ENCODE assay signal across 24 cellular contexts in genomic region chr1:101077849-101078248, GRCh38. TPM values are rescaled to one million over a fixed set of nuclear protein-coding genes. Genes with fewer than 3 reads are reported as not detected.
A peak's percentile ranks its signal among the peaks of the same experiment; 100 is the strongest.
DNase-seq lines count a peak whose midpoint lies in the region; ATAC-seq, FAIRE-seq and TF ChIP-seq lines count a peak whose summit lies in the region.
"Had no signal": no experiment of that assay in that cellular context is flagged by ENCODE, and none has a peak within 500 bp of the region (broad histone marks: within the 10 kb centered on the region; RNA-seq: fewer than 3 reads in every experiment).

No MANE protein-coding gene starts in this region.

- BruUV-seq in K562 (replicated peaks; lab: Mats Ljungman, UMichigan): no TSS peak

- POLR2A ChIA-PET in K562 (lab: Yijun Ruan, JAX) (no interaction called here), GM10248 (lab: Yijun Ruan, JAX) (no interaction called here)

- intact Hi-C loops in K562 (cut with micrococcal nuclease): no loop called here

- TF ChIP-seq CTCF in K562 (IDR thresholded peaks at IDR 0.05 in 2 of 3, conservative IDR thresholded peaks at IDR 0.05 in 1 of 3; ENCODE audit: insufficient read depth in 2 of 3, low read depth in 1 of 3, low read length in 3 of 3): no peak
- TF ChIP-seq CTCF in GM10248 (IDR thresholded peaks at IDR 0.05; ENCODE audit: control extremely low read depth, extremely low read depth, low read depth, missing control alignments): no peak

- H3K27ac Mint-ChIP-seq in activated naive CD8-positive, alpha-beta T cell: peak overlapping the region; percentile 22
- no peak overlapping the region for H3K27ac Mint-ChIP-seq in activated naive CD8-positive, alpha-beta T cell treated with anti-CD3 and anti-CD28 coated beads, Interleukin-2, amount 50 U/mL, for 24 hours
- H3K27ac Mint-ChIP-seq: CD4-positive, alpha-beta T cell had no signal

- no peaks in the 10 kb centered on the region; the same call in 2 of the 3 replicates for H3K36me3 ChIP-seq in K562 (ENCODE audit: control insufficient read depth, insufficient read depth, low read length)

- TF ChIP-seq EP300 in K562 (IDR thresholded peaks at IDR 0.05; ENCODE audit: low read length): no peak

- 30% methylated on average over 4 of the region's 4 CpGs for WGBS in K562 (ENCODE audit: insufficient coverage, low coverage, missing lambda C conversion rate)

- no peaks in the 10 kb centered on the region for H3K27me3 Mint-ChIP-seq in activated naive CD8-positive, alpha-beta T cell
- no peaks in the 10 kb centered on the region for H3K27me3 Mint-ChIP-seq in activated naive CD8-positive, alpha-beta T cell treated with anti-CD3 and anti-CD28 coated beads, Interleukin-2, amount 50 U/mL, for 24 hours
- H3K27me3 Mint-ChIP-seq: CD4-positive, alpha-beta T cell had no signal

- H3K4me2 ChIP-seq in K562 (ENCODE audit: insufficient read depth, low read length): no peak overlapping the region
- H3K4me2 ChIP-seq: SK-N-SH had no signal

- no peaks in the 10 kb centered on the region for H3K9me1 ChIP-seq in K562 (ENCODE audit: control insufficient read depth, insufficient read depth, low read length)

- in situ Hi-C loops in K562 (cut with MboI): no loop called here

- no peak for DNase-seq in activated naive CD8-positive, alpha-beta T cell treated with anti-CD3 and anti-CD28 coated beads, Interleukin-2, amount 50 U/mL, for 24 hours
- DNase-seq in GM12891 (ENCODE audit: insufficient read length, low spot score) (no peak), K562 (ENCODE audit: extremely low read depth in 1 of 4, low spot score in 3 of 4) (no peak), NK-92 (lab: John Stamatoyannopoulos, UW; ENCODE audit: unreplicated experiment) (no peak), GM10248 (ENCODE audit: extremely low spot score) (no peak)
- DNase-seq: CD4-positive, alpha-beta T cell; GM23248; HCEC 1CT; Kasumi-1; NCI-H1092 treated with DMSO at 0.1 percent for 48 hours; NCI-H1436; NCI-H187; NCI-H2081 treated with DMSO at 0.1 percent for 48 hours; NCI-H2171 treated with DMSO at 0.1 percent for 48 hours; NCI-H345; NCI-H524; NCI-H748 treated with DMSO at 0.1 percent for 48 hours; NK-92 treated with Interleukin-12 subunit alpha and Interleukin-12 subunit beta, amount 100 ng/mL, for 24 hours; PC-3; SK-N-SH; SW 1271 had no signal

- no peak overlapping the region for H3K4me3 Mint-ChIP-seq in activated naive CD8-positive, alpha-beta T cell
- H3K4me3 Mint-ChIP-seq in activated naive CD8-positive, alpha-beta T cell treated with anti-CD3 and anti-CD28 coated beads, Interleukin-2, amount 50 U/mL, for 24 hours: no peak overlapping the region
- H3K4me3 Mint-ChIP-seq: CD4-positive, alpha-beta T cell had no signal

- no peaks in the 10 kb centered on the region for H3K27me3 ChIP-seq in K562 (ENCODE audit: control insufficient read depth in 2 of 2, insufficient read depth in 2 of 2, low read length in 2 of 2)

- no peak overlapping the region for H3K4me3 ChIP-seq in K562
- H3K4me3 ChIP-seq: GM23248 had no signal

- no peak overlapping the region for H3K27ac ChIP-seq in K562 (ENCODE audit: extremely low read depth, low read depth, low read length)
- H3K27ac ChIP-seq: GM23248 had no signal

- no peak for TF ChIP-seq RAD21 in K562 (CRISPR knock-in tag; conservative IDR thresholded peaks at IDR 0.05 in 1 of 2, IDR thresholded peaks at IDR 0.05 in 1 of 2)

- no peaks in the 10 kb centered on the region for H3K79me2 ChIP-seq in K562 (ENCODE audit: control insufficient read depth, insufficient read depth, low read length)

- no peak for TF ChIP-seq POLR2A in GM12891 (IDR thresholded peaks at IDR 0.05; ENCODE audit: low read depth, low read length)
- no peak for TF ChIP-seq POLR2A in K562 (conservative IDR thresholded peaks at IDR 0.05)

- no peaks in the 10 kb centered on the region for H4K20me1 ChIP-seq in K562 (replicated peaks; ENCODE audit: control insufficient read depth, insufficient read depth, low read length)

- peaks cover 45% of the 10 kb centered on the region for H3K4me1 Mint-ChIP-seq in activated naive CD8-positive, alpha-beta T cell (ENCODE audit: low read depth)
- peaks cover 38% of the 10 kb centered on the region for H3K4me1 Mint-ChIP-seq in activated naive CD8-positive, alpha-beta T cell treated with anti-CD3 and anti-CD28 coated beads, Interleukin-2, amount 50 U/mL, for 24 hours

- H3K9me3 ChIP-seq in K562 (replicated peaks; ENCODE audit: control insufficient read depth, insufficient read depth, low read depth, low read length): no peaks in the 10 kb centered on the region
- H3K9me3 ChIP-seq: SK-N-SH had no signal

- no peaks in the 10 kb centered on the region for H3K9me3 Mint-ChIP-seq in activated naive CD8-positive, alpha-beta T cell (ENCODE audit: low read depth)
- peaks cover 14% of the 10 kb centered on the region for H3K9me3 Mint-ChIP-seq in activated naive CD8-positive, alpha-beta T cell treated with anti-CD3 and anti-CD28 coated beads, Interleukin-2, amount 50 U/mL, for 24 hours

- peak overlapping the region; percentile 22; the same call in 1 of the 2 replicates for H2AFZ ChIP-seq in K562 (ENCODE audit: low read depth, low read length)
- H2AFZ ChIP-seq: GM23248 had no signal

- H3K36me3 Mint-ChIP-seq in activated naive CD8-positive, alpha-beta T cell: peaks cover 35% of the 10 kb centered on the region
- peaks cover 35% of the 10 kb centered on the region for H3K36me3 Mint-ChIP-seq in activated naive CD8-positive, alpha-beta T cell treated with anti-CD3 and anti-CD28 coated beads, Interleukin-2, amount 50 U/mL, for 24 hours (ENCODE audit: low read depth)

- no peak for ATAC-seq in activated naive CD8-positive, alpha-beta T cell treated with anti-CD3 and anti-CD28 coated beads, Interleukin-2, amount 50 U/mL, for 24 hours
- ATAC-seq in K562 (peak; percentile 54; the same call in 2 of the 3 replicates), GM18867 (IDR thresholded peaks at IDR 0.05; ENCODE audit: unreplicated experiment) (no peak)
- ATAC-seq: PC-3 had no signal

- CTCF ChIA-PET in K562 (lab: Yijun Ruan, JAX; ENCODE audit: low intra/inter-chr PET ratio): no interaction called here
- CTCF ChIA-PET in GM10248 (lab: Yijun Ruan, JAX): no interaction called here

- H3K9ac ChIP-seq in K562 (ENCODE audit: insufficient read depth in 1 of 2, low read depth in 2 of 2, low read length in 2 of 2): no peak overlapping the region
- H3K9ac ChIP-seq: GM23248, SK-N-SH had no signal

- peaks cover 0 to 2% of the 10 kb centered on the region in 2 experiments; a peak in 2 of 5 replicates for H3K4me1 ChIP-seq in K562 (replicated peaks in 1 of 2; ENCODE audit: control insufficient read depth in 2 of 2, insufficient read depth in 2 of 2, low read length in 2 of 2)

- FAIRE-seq in GM12891 (lab: Jason Lieb, UNC) (peak; percentile 26), K562 (lab: Jason Lieb, UNC) (no peak)
- FAIRE-seq: D721Med had no signal

TF ChIP-seq in GM12891, 5 proteins besides CTCF, POLR2A, EP300 and RAD21:
- no peak for TF ChIP-seq PAX5 (IDR thresholded peaks at IDR 0.05; ENCODE audit: insufficient read depth, low read length, severe bottlenecking)
- TF ChIP-seq POU2F2 (IDR thresholded peaks at IDR 0.05; ENCODE audit: low read depth, low read length): no peak
- no peak for TF ChIP-seq SPI1 (IDR thresholded peaks at IDR 0.05; ENCODE audit: low read depth, low read length)
- TF ChIP-seq TAF1 (IDR thresholded peaks at IDR 0.05; ENCODE audit: low read depth, low read length): no peak
- no peak for TF ChIP-seq POLR2AphosphoS5 (IDR thresholded peaks at IDR 0.05; ENCODE audit: low read depth, low read length)

TF ChIP-seq in K562, 482 proteins besides CTCF, POLR2A, EP300 and RAD21 (continues in another document):
- TF ChIP-seq ZNF316 (IDR thresholded peaks at IDR 0.05): peak; percentile 98
- TF ChIP-seq HBP1 (CRISPR knock-in tag; IDR thresholded peaks at IDR 0.05): no peak
- no peak for TF ChIP-seq CC2D1A (IDR thresholded peaks at IDR 0.05)

RNA-seq across cellular contexts. Expression of gene DPH5, which starts 52.3 kb away (rescaled TPM):
- polyA plus RNA-seq in GM12891 (2012; ENCODE audit: low read depth, missing spikeins): 52.4 TPM
- 39.8 and 53.6 TPM in 2 replicates for total RNA-seq in K562 (2011; cell fraction: chromatin; rRNA removed; ENCODE audit: low replicate concordance)
- 31.2 and 32.4 TPM in 2 replicates for total RNA-seq in K562 (2011; cell fraction: nucleolus; rRNA removed)
- total RNA-seq in K562 (2011; cell fraction: nucleoplasm; rRNA removed): 50.4 and 76.4 TPM in 2 replicates
- total RNA-seq in K562 (2014; rRNA removed) (33.8 and 37.6 TPM in 2 replicates), K562 (2014; rRNA removed; fragmentation: Illumina TruSeq; extraction: Trizol) (94.7 and 97.2 TPM in 2 replicates), K562 (2015; rRNA removed; fragmentation: Illumina TruSeq; extraction: Trizol) (63.3 and 71.0 TPM in 2 replicates), K562 (2021) (66.2 and 66.6 TPM in 2 replicates)
- polyA plus RNA-seq in K562 (2011; rRNA removed) (136 and 159 TPM in 2 replicates), K562 (2014; fragmentation: Illumina TruSeq; extraction: Trizol) (74.3 and 89.7 TPM in 2 replicates), K562 (2014; fragmentation: Nextera tagmentation; extraction: Ambion mirVana) (100 to 1,000 TPM; 121 to 152 TPM), K562 (2014; rRNA removed) (68.2 and 88.8 TPM in 2 replicates)
- 53.4 and 114 TPM in 2 replicates for polyA plus RNA-seq in K562 (2011; cell fraction: cytosol; rRNA removed)
- polyA plus RNA-seq in K562 (2011; cell fraction: nucleus; rRNA removed): 33.1 and 52.9 TPM in 2 replicates
- polyA plus RNA-seq in K562 (2012): 55.0 and 75.1 TPM in 2 replicates
- 60.9 and 68.3 TPM in 2 replicates for polyA minus RNA-seq in K562 (2011; rRNA and poly(A)+ RNA removed)
- 18.3 and 19.9 TPM in 2 replicates for polyA minus RNA-seq in K562 (2011; cell fraction: cytosol; rRNA and poly(A)+ RNA removed)
- 20.3 and 38.9 TPM in 2 replicates for polyA minus RNA-seq in K562 (2011; cell fraction: nucleus; rRNA and poly(A)+ RNA removed)
